ENCODE assay signal across 18 cellular contexts in genomic region chr1:160826546-160826945, GRCh38. TPM values are rescaled to one million over a fixed set of nuclear protein-coding genes. Genes with fewer than 3 reads are reported as not detected.
DNase-seq lines count a peak whose midpoint lies in the region; ATAC-seq, FAIRE-seq and TF ChIP-seq lines count a peak whose summit lies in the region.
"Had no signal": no experiment of that assay in that cellular context is flagged by ENCODE, and none has a peak within 500 bp of the region (broad histone marks: within the 10 kb centered on the region; RNA-seq: fewer than 3 reads in every experiment).

No MANE protein-coding gene starts in this region.

- ATAC-seq in activated B cell treated with CpG ODN at 0.5 μM for 24 hours (ENCODE audit: low read depth), result no peak
- no peak for ATAC-seq in GM18502 (IDR thresholded peaks at IDR 0.05; ENCODE audit: poor library complexity, unreplicated experiment)

- no peak for TF ChIP-seq POLR2A in H54 (IDR thresholded peaks at IDR 0.05; ENCODE audit: low read depth, low read length)

- TF ChIP-seq CTCF in activated B cell treated with CpG ODN at 0.5 μM for 24 hours (IDR thresholded peaks at IDR 0.05) (no peak), mesothelial cell of epicardium (IDR thresholded peaks at IDR 0.05; ENCODE audit: unreplicated experiment) (no peak)

- POLR2A ChIA-PET in activated B cell treated with CpG ODN at 0.5 μM for 24 hours (lab: Charles Lee), result no interaction called here
- POLR2A ChIA-PET in activated CD4-positive, alpha-beta T cell treated with anti-CD3 and anti-CD28 coated beads, Interleukin-2, amount 10 ng/mL, durations not matched to agents 7 days and 5 days (lab: Charles Lee), result no interaction called here

- H3K27ac Mint-ChIP-seq in activated B cell treated with CpG ODN at 0.5 μM for 24 hours (peak overlapping the region; percentile 63), mesothelial cell of epicardium (peak overlapping the region; percentile 57)
- H3K27ac Mint-ChIP-seq in activated CD4-positive, alpha-beta T cell treated with anti-CD3 and anti-CD28 coated beads, Interleukin-2, amount 10 ng/mL, durations not matched to agents 7 days and 5 days, result no peak overlapping the region
- H3K27ac Mint-ChIP-seq: activated CD4-positive, alpha-beta memory T cell treated with anti-CD3 and anti-CD28 coated beads for 36 hours; H9 had no signal

- peaks cover 83% of the 10 kb centered on the region for H3K36me3 Mint-ChIP-seq in activated B cell treated with CpG ODN at 0.5 μM for 24 hours (ENCODE audit: low read depth)
- H3K36me3 Mint-ChIP-seq in mesothelial cell of epicardium, result no peaks in the 10 kb centered on the region
- H3K36me3 Mint-ChIP-seq in activated CD4-positive, alpha-beta T cell treated with anti-CD3 and anti-CD28 coated beads, Interleukin-2, amount 10 ng/mL, durations not matched to agents 7 days and 5 days (ENCODE audit: low read depth), result peaks cover 32% of the 10 kb centered on the region
- H3K36me3 Mint-ChIP-seq: activated CD4-positive, alpha-beta memory T cell treated with anti-CD3 and anti-CD28 coated beads for 36 hours had no signal

- intact Hi-C loops in activated B cell treated with CpG ODN at 0.5 μM for 24 hours (cut with micrococcal nuclease), result no loop called here
- intact Hi-C loops in head of caudate nucleus (cut with DNase I), result no loop called here

- no peak overlapping the region for H3K4me3 Mint-ChIP-seq in activated B cell treated with CpG ODN at 0.5 μM for 24 hours
- no peak overlapping the region for H3K4me3 Mint-ChIP-seq in mesothelial cell of epicardium
- no peak overlapping the region for H3K4me3 Mint-ChIP-seq in activated CD4-positive, alpha-beta T cell treated with anti-CD3 and anti-CD28 coated beads, Interleukin-2, amount 10 ng/mL, durations not matched to agents 7 days and 5 days
- H3K4me3 Mint-ChIP-seq: activated CD4-positive, alpha-beta memory T cell treated with anti-CD3 and anti-CD28 coated beads for 36 hours; H9 had no signal

- H3K9me3 Mint-ChIP-seq in activated B cell treated with CpG ODN at 0.5 μM for 24 hours (no peaks in the 10 kb centered on the region), mesothelial cell of epicardium (no peaks in the 10 kb centered on the region)
- H3K9me3 Mint-ChIP-seq in activated CD4-positive, alpha-beta T cell treated with anti-CD3 and anti-CD28 coated beads, Interleukin-2, amount 10 ng/mL, durations not matched to agents 7 days and 5 days, result no peaks in the 10 kb centered on the region
- H3K9me3 Mint-ChIP-seq: activated CD4-positive, alpha-beta memory T cell treated with anti-CD3 and anti-CD28 coated beads for 36 hours; H9 had no signal

- CTCF ChIA-PET in activated B cell treated with CpG ODN at 0.5 μM for 24 hours (lab: Charles Lee), result interaction anchor here (1.2 to 1.9 kb wide), 3 partner anchors 10 to 101 kb away, joined by 4 to 5 read pairs (median 4); no protein-coding TSS in a partner anchor
- CTCF ChIA-PET in activated CD4-positive, alpha-beta T cell treated with anti-CD3 and anti-CD28 coated beads, Interleukin-2, amount 10 ng/mL, durations not matched to agents 7 days and 5 days (lab: Charles Lee), result interaction anchor here (1.7 to 2.3 kb wide), 3 partner anchors 9 to 145 kb away, joined by 3 to 6 read pairs (median 5); no protein-coding TSS in a partner anchor

- no peaks in the 10 kb centered on the region for H3K27me3 Mint-ChIP-seq in activated B cell treated with CpG ODN at 0.5 μM for 24 hours
- no peaks in the 10 kb centered on the region for H3K27me3 Mint-ChIP-seq in mesothelial cell of epicardium (ENCODE audit: low read depth)
- H3K27me3 Mint-ChIP-seq in activated CD4-positive, alpha-beta T cell treated with anti-CD3 and anti-CD28 coated beads, Interleukin-2, amount 10 ng/mL, durations not matched to agents 7 days and 5 days, result no peaks in the 10 kb centered on the region
- H3K27me3 Mint-ChIP-seq: activated CD4-positive, alpha-beta memory T cell treated with anti-CD3 and anti-CD28 coated beads for 36 hours had no signal

- no peak for FAIRE-seq in H54 (lab: Jason Lieb, UNC)
- FAIRE-seq: endometrium, frontal cortex, TTC549 had no signal

- H3K4me1 Mint-ChIP-seq in activated B cell treated with CpG ODN at 0.5 μM for 24 hours, result peaks cover 7% of the 10 kb centered on the region
- peaks cover 10% of the 10 kb centered on the region for H3K4me1 Mint-ChIP-seq in mesothelial cell of epicardium
- peaks cover 8% of the 10 kb centered on the region for H3K4me1 Mint-ChIP-seq in activated CD4-positive, alpha-beta T cell treated with anti-CD3 and anti-CD28 coated beads, Interleukin-2, amount 10 ng/mL, durations not matched to agents 7 days and 5 days

- DNase-seq in AG08396 (ENCODE audit: low spot score), result peak; percentile 9
- peak; percentile 38 for DNase-seq in H54 (ENCODE audit: insufficient read length, low spot score)
- DNase-seq in activated B cell treated with CpG ODN at 0.5 μM for 24 hours, result no peak
- DNase-seq in mesothelial cell of epicardium (ENCODE audit: low spot score in 2 of 2, unreplicated experiment in 2 of 2), result no peak
- no peak for DNase-seq in activated CD4-positive, alpha-beta T cell treated with anti-CD3 and anti-CD28 coated beads, Interleukin-2, amount 10 ng/mL, durations not matched to agents 7 days and 5 days
- no peak for DNase-seq in activated CD4-positive, alpha-beta T cell treated with anti-CD3 and anti-CD28 coated beads for 48 hours
- no peak for DNase-seq in head of caudate nucleus
- DNase-seq: activated CD4-positive, alpha-beta memory T cell treated with anti-CD3 and anti-CD28 coated beads for 36 hours; H9; MG63; NCI-H2029; NCI-H510A; retina; SK-N-SH had no signal

RNA-seq across cellular contexts. Expression of gene LY9, which starts 30.6 kb away (rescaled TPM):
- total RNA-seq in activated B cell treated with CpG ODN at 0.5 μM for 24 hours (63.6 and 71.6 TPM in 2 replicates), mesothelial cell of epicardium (not detected in 3 replicates)
- 10 to 100 TPM; 45.9 to 49.0 TPM for total RNA-seq in activated CD4-positive, alpha-beta T cell treated with anti-CD3 and anti-CD28 coated beads, Interleukin-2, amount 10 ng/mL, durations not matched to agents 7 days and 5 days
- total RNA-seq: frontal cortex, H9 had no signal

RNA-seq across cellular contexts. Expression of gene CD244, which starts 36.1 kb away (rescaled TPM):
- not detected in 2 replicates for total RNA-seq in activated B cell treated with CpG ODN at 0.5 μM for 24 hours
- total RNA-seq in mesothelial cell of epicardium, result not detected in 3 replicates
- total RNA-seq in activated CD4-positive, alpha-beta T cell treated with anti-CD3 and anti-CD28 coated beads, Interleukin-2, amount 10 ng/mL, durations not matched to agents 7 days and 5 days, result 1 to 10 TPM; 1.8 to 2.1 TPM
- total RNA-seq: frontal cortex, H9 had no signal

RNA-seq across cellular contexts. Expression of gene ITLN1, which starts 58.4 kb away (rescaled TPM):
- total RNA-seq in activated B cell treated with CpG ODN at 0.5 μM for 24 hours (not detected in 2 replicates), mesothelial cell of epicardium (0.63 to 0.73 TPM in 2 of 3 replicates, not detected in the other)
- not detected for total RNA-seq in activated CD4-positive, alpha-beta T cell treated with anti-CD3 and anti-CD28 coated beads, Interleukin-2, amount 10 ng/mL, durations not matched to agents 7 days and 5 days
- total RNA-seq: activated CD4-positive, alpha-beta memory T cell treated with anti-CD3 and anti-CD28 coated beads for 36 hours; frontal cortex; H9 had no signal

Comparison
In these comparisons a context has a peak if more than half of its experiments do, and no peak if none do; other contexts are left out.
1. DNase-seq: peak in AG08396 (single experiment) and H54 (single experiment); none in activated B cell treated with CpG ODN at 0.5 μM for 24 hours (single experiment), mesothelial cell of epicardium (0 of 2), activated CD4-positive, alpha-beta T cell treated with anti-CD3 and anti-CD28 coated beads, Interleukin-2, amount 10 ng/mL, durations not matched to agents 7 days and 5 days (single experiment), activated CD4-positive, alpha-beta T cell treated with anti-CD3 and anti-CD28 coated beads for 48 hours (single experiment) and head of caudate nucleus (0 of 42).
2. RNA of gene LY9, which starts 30.6 kb away (total RNA-seq): 63.6 to 71.6 TPM in activated B cell treated with CpG ODN at 0.5 μM for 24 hours and 45.9 to 49.0 TPM in activated CD4-positive, alpha-beta T cell treated with anti-CD3 and anti-CD28 coated beads, Interleukin-2, amount 10 ng/mL, durations not matched to agents 7 days and 5 days; not detected in mesothelial cell of epicardium; every median in the first group is over 10 times any median in the second.